Comparison of ENCODE assay signal across 13 cellular contexts in genomic region chr16:88276591-88276990, GRCh38.
DNase-seq lines count a peak whose midpoint lies in the region; ATAC-seq and TF ChIP-seq lines count a peak whose summit lies in the region.
"Had no signal": no experiment of that assay in that cellular context is flagged by ENCODE, and none has a peak within 500 bp of the region (broad histone marks: within the 10 kb centered on the region; RNA-seq: fewer than 3 reads in every experiment).

No MANE protein-coding gene starts in this region.

- no peaks in the 10 kb centered on the region for H3K27me3 ChIP-seq in left ventricle myocardium inferior (ENCODE audit: low read depth)
- H3K27me3 ChIP-seq: BLaER1 had no signal

- no peak for TF ChIP-seq CTCF in left ventricle myocardium inferior (IDR thresholded peaks at IDR 0.05; ENCODE audit: borderline replicate concordance)
- no peak for TF ChIP-seq CTCF in glutamatergic neuron (IDR thresholded peaks at IDR 0.05; ENCODE audit: partially characterized antibody, unreplicated experiment)

- intact Hi-C loops in left ventricle myocardium inferior (cut with micrococcal nuclease) = no loop called here
- intact Hi-C loops in cardiac septum (cut with DNase I) = no loop called here
- intact Hi-C loops in sciatic nerve (cut with DNase I) = no loop called here

- no peaks in the 10 kb centered on the region for H3K36me3 Mint-ChIP-seq in glutamatergic neuron (ENCODE audit: unreplicated experiment)

- H3K9me3 ChIP-seq in left ventricle myocardium inferior (replicated peaks) = peaks cover 6% of the 10 kb centered on the region

- no peaks in the 10 kb centered on the region for H3K36me3 ChIP-seq in left ventricle myocardium inferior
- H3K36me3 ChIP-seq: BLaER1 had no signal

- no peak overlapping the region for H3K4me3 ChIP-seq in left ventricle myocardium inferior
- H3K4me3 ChIP-seq: BLaER1, GM12878 had no signal

- H3K27me3 Mint-ChIP-seq in glutamatergic neuron (ENCODE audit: unreplicated experiment) = peaks cover 3% of the 10 kb centered on the region

- H3K27ac Mint-ChIP-seq in glutamatergic neuron (ENCODE audit: unreplicated experiment) = no peak overlapping the region

- peaks cover 2% of the 10 kb centered on the region for H3K4me1 Mint-ChIP-seq in glutamatergic neuron (ENCODE audit: low read depth, unreplicated experiment)

- DNase-seq in left ventricle myocardium inferior = peak; percentile 5
- no peak for DNase-seq in cardiac septum (ENCODE audit: low spot score)
- peak; percentile 60 for DNase-seq in mesenteric fat pad (ENCODE audit: low spot score)
- peak; percentile 32 for DNase-seq in sciatic nerve (ENCODE audit: low spot score)
- no peak for DNase-seq in glutamatergic neuron
- DNase-seq: 8988T, AML-193, DMS53 had no signal

- H3K4me1 ChIP-seq in left ventricle myocardium inferior = no peaks in the 10 kb centered on the region

- no peak overlapping the region for H3K4me3 Mint-ChIP-seq in glutamatergic neuron (ENCODE audit: unreplicated experiment)

- H3K9me3 Mint-ChIP-seq in glutamatergic neuron (ENCODE audit: unreplicated experiment) = peaks cover 2% of the 10 kb centered on the region

- ATAC-seq in sciatic nerve (no peak), HG03457 (IDR thresholded peaks at IDR 0.05; ENCODE audit: unreplicated experiment) (no peak), HG03039 (IDR thresholded peaks at IDR 0.05; ENCODE audit: unreplicated experiment) (no peak)
- ATAC-seq: GM12878, HCT116 had no signal

- no peak overlapping the region for H3K27ac ChIP-seq in left ventricle myocardium inferior (replicated peaks)
- H3K27ac ChIP-seq: BLaER1 had no signal

Comparison
In these comparisons a context has a peak if more than half of its experiments do, and no peak if none do; other contexts are left out.
1. DNase-seq: peak in left ventricle myocardium inferior (single experiment), mesenteric fat pad (single experiment) and sciatic nerve (single experiment); none in cardiac septum (single experiment) and glutamatergic neuron (single experiment).